In the genomic region with DNA sequence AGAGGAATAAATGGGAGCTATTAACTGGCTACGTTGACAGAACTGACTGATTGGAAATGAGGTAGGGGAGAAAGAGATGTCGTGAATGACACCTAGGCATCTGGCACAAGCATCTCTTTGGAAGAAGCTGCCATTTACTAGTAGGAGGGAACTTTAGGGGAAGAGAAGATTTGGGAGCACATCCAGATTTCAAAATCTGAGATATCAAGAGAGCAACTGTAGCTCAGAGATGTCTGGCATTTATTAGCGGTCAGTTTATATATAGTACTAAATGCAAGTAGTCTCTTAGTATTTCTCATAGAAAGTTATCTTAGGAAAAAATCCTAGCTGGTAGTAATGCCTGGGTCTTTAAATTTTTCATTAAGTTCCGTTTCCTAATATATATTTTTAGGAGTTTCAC, we compare ENCODE assay signal across 15 cellular contexts.
DNase-seq lines count a peak whose midpoint lies in the region; ATAC-seq and TF ChIP-seq lines count a peak whose summit lies in the region.
"Had no signal": no experiment of that assay in that cellular context is flagged by ENCODE, and none has a peak within 500 bp of the region (broad histone marks: within the 10 kb centered on the region; RNA-seq: fewer than 3 reads in every experiment).

No MANE protein-coding gene starts in this region.

- no peaks in the 10 kb centered on the region for H3K36me3 ChIP-seq in H7 (replicated peaks; ENCODE audit: control insufficient read depth, insufficient read depth, low read length)
- H3K36me3 ChIP-seq: BLaER1, HAP-1 had no signal

- H3K27ac Mint-ChIP-seq in osteocyte (ENCODE audit: unreplicated experiment): peak overlapping the region; percentile 55
- H3K27ac Mint-ChIP-seq: CD14-positive monocyte; CD4-positive, alpha-beta memory T cell had no signal

- no peak overlapping the region for H3K4me3 ChIP-seq in fibroblast of villous mesenchyme (ENCODE audit: low read depth, low read length)
- H3K4me3 ChIP-seq in H7 (ENCODE audit: insufficient read depth, low read depth, low read length): no peak overlapping the region
- H3K4me3 ChIP-seq: BLaER1, HAP-1 had no signal

- ATAC-seq in left cardiac atrium: peak; percentile 14 to 41
- ATAC-seq in left ventricle myocardium superior: no peak
- ATAC-seq in stimulated activated naive CD8-positive, alpha-beta T cell treated with anti-CD3 and anti-CD28 coated beads, Interleukin-15, Interleukin-2, amounts not matched to agents 100 U/mL and 50 U/mL, for 24 hours: no peak
- ATAC-seq in GM19452 (IDR thresholded peaks at IDR 0.05; ENCODE audit: unreplicated experiment): no peak
- ATAC-seq: HepG2 had no signal

- intact Hi-C loops in left cardiac atrium (cut with DNase I): loop anchor here in 1 of 2 donors (5.0 kb wide), 1 partner anchor 109 kb away; no protein-coding TSS in a partner anchor
- intact Hi-C loops in left ventricle myocardium superior (cut with micrococcal nuclease): no loop called here

- H3K4me1 Mint-ChIP-seq in osteocyte (ENCODE audit: unreplicated experiment): peaks cover 51% of the 10 kb centered on the region
- H3K4me1 Mint-ChIP-seq: CD4-positive, alpha-beta memory T cell had no signal

- H3K27me3 Mint-ChIP-seq in osteocyte (ENCODE audit: unreplicated experiment): no peaks in the 10 kb centered on the region
- H3K27me3 Mint-ChIP-seq: CD4-positive, alpha-beta memory T cell had no signal

- H3K27me3 ChIP-seq in H7 (ENCODE audit: control insufficient read depth, insufficient read depth, low read length): no peaks in the 10 kb centered on the region
- H3K27me3 ChIP-seq: BLaER1 had no signal

- H3K4me3 Mint-ChIP-seq in osteocyte (ENCODE audit: unreplicated experiment): no peak overlapping the region
- H3K4me3 Mint-ChIP-seq: CD14-positive monocyte; CD4-positive, alpha-beta memory T cell had no signal

- DNase-seq in left cardiac atrium (no peak), left ventricle myocardium superior (no peak), fibroblast of villous mesenchyme (ENCODE audit: low read depth) (peak; percentile 80), osteocyte (ENCODE audit: extremely low spot score, unreplicated experiment) (no peak), H7 (no peak)
- DNase-seq in stimulated activated naive CD8-positive, alpha-beta T cell treated with anti-CD3 and anti-CD28 coated beads, Interleukin-15, Interleukin-2, amounts not matched to agents 100 U/mL and 50 U/mL, for 24 hours: no peak
- DNase-seq: 8988T; CD4-positive, alpha-beta memory T cell; DMS79 treated with DMSO at 0.1 percent for 48 hours; GF-D8 had no signal

- H3K36me3 Mint-ChIP-seq in osteocyte (ENCODE audit: unreplicated experiment): no peaks in the 10 kb centered on the region
- H3K36me3 Mint-ChIP-seq: CD14-positive monocyte; CD4-positive, alpha-beta memory T cell had no signal

- TF ChIP-seq CTCF in fibroblast of villous mesenchyme (IDR thresholded peaks at IDR 0.05; ENCODE audit: insufficient read depth, low read depth, low read length) (no peak), osteocyte (IDR thresholded peaks at IDR 0.05) (no peak)

- peaks cover 6% of the 10 kb centered on the region for H3K9me3 Mint-ChIP-seq in osteocyte (ENCODE audit: unreplicated experiment)
- H3K9me3 Mint-ChIP-seq: CD4-positive, alpha-beta memory T cell had no signal

Comparison
In these comparisons a context has a peak if more than half of its experiments do, and no peak if none do; other contexts are left out.
1. ATAC-seq: peak in left cardiac atrium (2 of 2); none in left ventricle myocardium superior (single experiment), stimulated activated naive CD8-positive, alpha-beta T cell treated with anti-CD3 and anti-CD28 coated beads, Interleukin-15, Interleukin-2, amounts not matched to agents 100 U/mL and 50 U/mL, for 24 hours (single experiment) and GM19452 (single experiment).